9 cellular contexts compared by ENCODE assay signal in genomic region chr16:30585400-30586191, GRCh38. TPM values are rescaled to one million over a fixed set of nuclear protein-coding genes. Genes with fewer than 3 reads are reported as not detected.
A peak's percentile ranks its signal among the peaks of the same experiment; 100 is the strongest.
DNase-seq lines count a peak whose midpoint lies in the region; ATAC-seq, FAIRE-seq and TF ChIP-seq lines count a peak whose summit lies in the region.
"Had no signal": no experiment of that assay in that cellular context is flagged by ENCODE, and none has a peak within 500 bp of the region (broad histone marks: within the 10 kb centered on the region; RNA-seq: fewer than 3 reads in every experiment).

ZNF785 (minus strand) TSS chr16:30585697; CDS start chr16:30585611, 86 bp downstream.

- H3K4me3 ChIP-seq in HepG2 (replicated peaks in 1 of 3; ENCODE audit: insufficient read depth in 1 of 3, low read depth in 2 of 3, low read length in 3 of 3): no peak within 1 kb of the TSS

- no peak within 1 kb of the TSS for H3K4me2 ChIP-seq in HepG2 (ENCODE audit: low read depth, low read length)
- H3K4me2 ChIP-seq: KMS-11 had no signal

- no peak within 1 kb of the TSS for H3K9ac ChIP-seq in HepG2 (ENCODE audit: insufficient read depth, low read depth, low read length)
- H3K9ac ChIP-seq: KMS-11 had no signal

- no peak for FAIRE-seq in HepG2 (lab: Jason Lieb, UNC)

- no peak within 1 kb of the TSS for H3K27ac ChIP-seq in HepG2 (ENCODE audit: extremely low read length, insufficient read depth, low read length)
- H3K27ac ChIP-seq: KMS-11 had no signal

- CTCF ChIA-PET in HepG2 (lab: Yijun Ruan, JAX; ENCODE audit: low intra/inter-chr PET ratio, low total read pairs): no interaction called here

- BruUV-seq in HepG2 (replicated peaks; lab: Mats Ljungman, UMichigan): no TSS peak

- no peak within 1 kb of the TSS for H2AFZ ChIP-seq in HepG2 (ENCODE audit: low read length)

- no peaks in the 10 kb centered on the region for H4K20me1 ChIP-seq in HepG2 (ENCODE audit: insufficient read depth, low read length)

- TF ChIP-seq CTCF in HepG2 (CRISPR knock-in tag; IDR thresholded peaks at IDR 0.05): 0 out of 2 replicates have a peak, but pooled peaks have one; percentile 13

- H3K36me3 ChIP-seq in HepG2 (replicated peaks in 1 of 2; ENCODE audit: control insufficient read depth in 1 of 2, insufficient read depth in 2 of 2, low read length in 2 of 2): peaks cover 0 to 1% of the 10 kb centered on the region in 2 experiments; a peak in 1 of 5 replicates

- TF ChIP-seq POLR2A in HepG2 (IDR thresholded peaks at IDR 0.05; ENCODE audit: insufficient read depth in 1 of 2, low read depth in 2 of 2, low read length in 2 of 2): no peak

- intact Hi-C loops in HepG2 (cut with micrococcal nuclease; ENCODE audit: unreplicated experiment): no loop called here

- H3K27me3 ChIP-seq in HepG2 (ENCODE audit: control insufficient read depth in 1 of 2, insufficient read depth in 2 of 2, low read length in 2 of 2): no peaks in the 10 kb centered on the region

- 90% methylated on average over 44 of the region's 50 CpGs for WGBS in HepG2 (ENCODE audit: low lambda C conversion rate)

- no peak for TF ChIP-seq EP300 in HepG2 (IDR thresholded peaks at IDR 0.05; ENCODE audit: low read depth in 2 of 2, low read length in 2 of 2)
- no peak for TF ChIP-seq EP300 in HepG2 (CRISPR knock-in tag; IDR thresholded peaks at IDR 0.05; ENCODE audit: borderline replicate concordance)

- H3K79me2 ChIP-seq in HepG2 (ENCODE audit: insufficient read depth, low read length): no peaks in the 10 kb centered on the region

- peak; percentile 90 for ATAC-seq in GM19023 (IDR thresholded peaks at IDR 0.05; ENCODE audit: unreplicated experiment)
- ATAC-seq in HG03378 (IDR thresholded peaks at IDR 0.05; ENCODE audit: unreplicated experiment): peak; percentile 83
- no peak; the same call in 2 of the 3 replicates for ATAC-seq in HepG2

- POLR2A ChIA-PET in HepG2 (lab: Yijun Ruan, JAX): no interaction called here

- DNase-seq in AG20443 (ENCODE audit: low spot score): peak; percentile 98
- peak; percentile 98 for DNase-seq in NCI-H526 (lab: John Stamatoyannopoulos, UW)
- peak; percentile 90 to 91 for DNase-seq in activated CD4-positive, alpha-beta T cell treated with anti-CD3 and anti-CD28 coated beads, Interleukin-2, amount 50 U/mL, for 4 hours
- DNase-seq in dermis microvascular lymphatic vessel endothelial cell (ENCODE audit: low read depth in 2 of 2): peak; percentile 97 to 99
- DNase-seq in HepG2 (ENCODE audit: low spot score): no peak
- DNase-seq in stimulated activated CD4-positive, alpha-beta T cell treated with anti-CD3 and anti-CD28 coated beads, Interleukin-2, amount 100 ng/mL, for 48 hours: peak; percentile 82 to 87

- H3K9me3 ChIP-seq in HepG2 (ENCODE audit: low read length): no peaks in the 10 kb centered on the region

- peaks cover 12% of the 10 kb centered on the region for H3K4me1 ChIP-seq in HepG2 (ENCODE audit: insufficient read depth, low read length)

- in situ Hi-C loops in HepG2 (cut with HindIII; ENCODE audit: extremely low pct_ligation_motif_present, low pct_unique_long_range_greater_than_20kb): no loop called here

- TF ChIP-seq RAD21 in HepG2 (CRISPR knock-in tag; IDR thresholded peaks at IDR 0.05): no peak

TF ChIP-seq in HepG2, 621 proteins besides CTCF, POLR2A, EP300 and RAD21 (continues in another document):
- TF ChIP-seq JDP2 (CRISPR knock-in tag; IDR thresholded peaks at IDR 0.05; ENCODE audit: borderline replicate concordance) (no peak), RCOR2 (CRISPR knock-in tag; IDR thresholded peaks at IDR 0.05) (no peak), TFDP1 (CRISPR knock-in tag; IDR thresholded peaks at IDR 0.05; ENCODE audit: borderline replicate concordance) (no peak), NFYC (CRISPR knock-in tag; IDR thresholded peaks at IDR 0.05) (peak; percentile 62), ZGPAT (CRISPR knock-in tag; IDR thresholded peaks at IDR 0.05) (no peak), MYNN (CRISPR knock-in tag; IDR thresholded peaks at IDR 0.05; ENCODE audit: low read depth) (no peak), ZNF383 (CRISPR knock-in tag; IDR thresholded peaks at IDR 0.05; ENCODE audit: borderline replicate concordance) (no peak), AGO2 (optimal IDR thresholded peaks at IDR 0.05; ENCODE audit: low read depth, low read length) (peak; percentile 36), ASH2L (IDR thresholded peaks at IDR 0.05; ENCODE audit: insufficient read length, low read depth, low read length) (no peak), RORA (CRISPR knock-in tag; IDR thresholded peaks at IDR 0.05) (no peak), ERF (CRISPR knock-in tag; IDR thresholded peaks at IDR 0.05) (no peak), ETS1 (CRISPR knock-in tag; IDR thresholded peaks at IDR 0.05) (no peak), RFX1 (IDR thresholded peaks at IDR 0.05) (no peak), FOXM1 (CRISPR knock-in tag; IDR thresholded peaks at IDR 0.05) (no peak)

RNA-seq across cellular contexts. Expression of gene ZNF785, which starts in this region (rescaled TPM):
- 6.4 and 9.6 TPM in 2 replicates for total RNA-seq in dermis microvascular lymphatic vessel endothelial cell
- total RNA-seq in HepG2 (2016; rRNA removed; fragmentation: Illumina TruSeq; extraction: Trizol): not detected in 2 replicates
- not detected in 2 replicates for total RNA-seq in HepG2 (2016; cell fraction: cytosol; rRNA removed; fragmentation: Illumina TruSeq; extraction: Trizol; ENCODE audit: low read depth)
- not detected in 2 replicates for total RNA-seq in HepG2 (2016; cell fraction: insoluble cytoplasmic fraction; rRNA removed; fragmentation: Illumina TruSeq; extraction: Trizol)
- not detected in 2 replicates for total RNA-seq in HepG2 (2016; cell fraction: membrane; rRNA removed; fragmentation: Illumina TruSeq; extraction: Trizol)
- not detected in 2 replicates for total RNA-seq in HepG2 (2016; cell fraction: nucleus; rRNA removed; fragmentation: Illumina TruSeq; extraction: Trizol)
- 0.01 TPM in 1 of 2 replicates, not detected in the other for polyA plus RNA-seq in HepG2 (2011; rRNA removed)
- polyA plus RNA-seq in HepG2 (2011; cell fraction: cytosol; rRNA removed): 0.03 TPM in 1 of 2 replicates, not detected in the other
- polyA plus RNA-seq in HepG2 (2011; cell fraction: nucleus; rRNA removed): 0.05 TPM in 1 of 2 replicates, not detected in the other
- polyA plus RNA-seq in HepG2 (2012): 0.11 TPM in 1 of 2 replicates, not detected in the other
- polyA plus RNA-seq in HepG2 (2016; cell fraction: cytosol; fragmentation: Illumina TruSeq; extraction: Trizol; ENCODE audit: low read depth): not detected in 2 replicates
- polyA plus RNA-seq in HepG2 (2016; cell fraction: insoluble cytoplasmic fraction; fragmentation: Illumina TruSeq; extraction: Trizol; ENCODE audit: low read depth): not detected in 2 replicates
- not detected in 2 replicates for polyA plus RNA-seq in HepG2 (2016; cell fraction: membrane; fragmentation: Illumina TruSeq; extraction: Trizol; ENCODE audit: low read depth)
- not detected in 2 replicates for polyA plus RNA-seq in HepG2 (2016; cell fraction: nucleus; fragmentation: Illumina TruSeq; extraction: Trizol; ENCODE audit: insufficient read depth, low read depth)
- 10.5 TPM in 1 of 2 replicates, not detected in the other for polyA minus RNA-seq in HepG2 (2011; rRNA and poly(A)+ RNA removed; ENCODE audit: low replicate concordance)
- polyA minus RNA-seq in HepG2 (2011; cell fraction: cytosol; rRNA and poly(A)+ RNA removed): not detected in 2 replicates
- not detected in 2 replicates for polyA minus RNA-seq in HepG2 (2011; cell fraction: nucleus; rRNA and poly(A)+ RNA removed)
